In the genomic region with DNA sequence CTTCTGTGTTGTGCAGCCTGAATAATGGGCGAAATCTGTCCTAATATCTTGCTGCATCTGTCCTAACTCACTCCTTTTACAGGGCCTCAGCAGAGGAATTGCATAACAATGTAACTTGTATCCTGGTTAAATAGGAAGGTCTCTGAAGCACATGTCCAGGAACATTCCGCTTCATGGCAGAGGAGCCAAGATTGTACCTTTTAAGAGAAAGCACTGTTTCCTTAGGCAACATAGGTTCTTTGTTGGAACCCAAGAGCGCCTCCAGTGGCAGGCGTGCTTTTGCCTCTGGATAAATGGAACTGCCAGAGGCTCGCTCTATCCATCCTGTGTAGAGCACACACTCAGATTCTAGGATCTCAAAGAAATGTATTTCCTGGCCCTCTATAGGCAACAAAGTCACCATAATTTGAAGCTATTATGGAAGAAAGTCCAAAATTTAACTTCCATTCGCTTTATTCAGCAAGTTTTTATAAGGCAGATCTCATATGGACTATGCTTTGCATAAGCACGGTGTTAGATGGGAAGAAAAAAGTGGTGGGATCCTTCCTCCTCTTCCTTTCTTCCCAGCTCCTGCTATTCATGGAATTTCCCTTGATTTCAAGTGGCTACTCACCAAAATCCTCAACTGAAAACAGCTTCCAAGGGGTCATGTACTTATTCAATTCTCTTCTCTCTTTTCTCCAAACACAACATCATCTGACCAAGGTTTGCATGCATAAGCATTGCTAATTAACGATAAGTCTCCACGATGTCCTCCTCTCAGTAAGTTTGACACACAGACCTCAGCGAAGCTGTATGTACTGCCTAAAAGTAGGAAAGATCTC, we compare ENCODE assay signal across 9 cellular contexts. TPM values are rescaled to one million over a fixed set of nuclear protein-coding genes. Genes with fewer than 3 reads are reported as not detected.
DNase-seq lines count a peak whose midpoint lies in the region; ATAC-seq and TF ChIP-seq lines count a peak whose summit lies in the region.
"Had no signal": no experiment of that assay in that cellular context is flagged by ENCODE, and none has a peak within 500 bp of the region (broad histone marks: within the 10 kb centered on the region; RNA-seq: fewer than 3 reads in every experiment).

A gene with protein sequence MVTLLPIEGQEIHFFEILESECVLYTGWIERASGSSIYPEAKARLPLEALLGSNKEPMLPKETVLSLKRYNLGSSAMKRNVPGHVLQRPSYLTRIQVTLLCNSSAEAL (minus strand): TSS at position 696 of the 824 bp plus-strand sequence. CDS start 293 bp downstream, at position 403.

- H3K4me3 ChIP-seq in right atrium auricular region, result no peak within 1 kb of the TSS
- H3K4me3 ChIP-seq in left lung, result no peak within 1 kb of the TSS

- H3K4me1 ChIP-seq in right atrium auricular region (no peaks in the 10 kb centered on the region), left lung (peaks cover 0 to 5% of the 10 kb centered on the region in 2 donors)

- TF ChIP-seq CTCF in right atrium auricular region (IDR thresholded peaks at IDR 0.05) (peak in 1 of 2 donors; percentile 56), left lung (IDR thresholded peaks at IDR 0.05) (peak; percentile 26 to 27)

- intact Hi-C loops in Right ventricle myocardium inferior (cut with DNase I) (no loop called here), left lung (cut with DNase I) (no loop called here)

- H3K27ac ChIP-seq in right atrium auricular region (no peak within 1 kb of the TSS), left lung (no peak within 1 kb of the TSS)

- no peak for DNase-seq in Right ventricle myocardium inferior (ENCODE audit: missing footprints)
- no peak for DNase-seq in right atrium auricular region (ENCODE audit: low spot score)
- DNase-seq in astrocyte of the hippocampus (ENCODE audit: low read depth, low spot score), result peak; percentile 72
- no peak for DNase-seq in left lung
- DNase-seq in cerebellar nuclear complex (lab: John Stamatoyannopoulos, UW), result no peak
- no peak for DNase-seq in RKO (ENCODE audit: low spot score)
- DNase-seq in activated naive CD4-positive, alpha-beta T cell (lab: John Stamatoyannopoulos, UW), result no peak

- ATAC-seq in Right ventricle myocardium inferior, result peak; percentile 31
- ATAC-seq in left lung, result peak; percentile 81
- ATAC-seq in GM21423 (IDR thresholded peaks at IDR 0.05; ENCODE audit: unreplicated experiment), result no peak

- H3K36me3 ChIP-seq in right atrium auricular region (no peaks in the 10 kb centered on the region), left lung (no peaks in the 10 kb centered on the region)

- H3K27me3 ChIP-seq in right atrium auricular region (no peaks in the 10 kb centered on the region), left lung (no peaks in the 10 kb centered on the region)

- no peaks in the 10 kb centered on the region for H3K9me3 ChIP-seq in right atrium auricular region
- H3K9me3 ChIP-seq in left lung, result no peaks in the 10 kb centered on the region

RNA-seq across cellular contexts. Expression of the gene that starts here (rescaled TPM):
- total RNA-seq in Right ventricle myocardium inferior (not detected), right atrium auricular region (1 to 10 TPM; 1.1 to 1.2 TPM), left lung (under 1 TPM; 0.55 to 0.79 TPM)
- total RNA-seq: mononuclear cell had no signal

Comparison
In these comparisons a context has a peak if more than half of its experiments do, and no peak if none do; other contexts are left out.
1. Peak in ATAC-seq in Right ventricle myocardium inferior; RNA of the gene not detected or under 1 TPM.
2. Peak in ATAC-seq in left lung; RNA of the gene not detected or under 1 TPM.